Comparison of ENCODE assay signal across 18 cellular contexts in the genomic region with DNA sequence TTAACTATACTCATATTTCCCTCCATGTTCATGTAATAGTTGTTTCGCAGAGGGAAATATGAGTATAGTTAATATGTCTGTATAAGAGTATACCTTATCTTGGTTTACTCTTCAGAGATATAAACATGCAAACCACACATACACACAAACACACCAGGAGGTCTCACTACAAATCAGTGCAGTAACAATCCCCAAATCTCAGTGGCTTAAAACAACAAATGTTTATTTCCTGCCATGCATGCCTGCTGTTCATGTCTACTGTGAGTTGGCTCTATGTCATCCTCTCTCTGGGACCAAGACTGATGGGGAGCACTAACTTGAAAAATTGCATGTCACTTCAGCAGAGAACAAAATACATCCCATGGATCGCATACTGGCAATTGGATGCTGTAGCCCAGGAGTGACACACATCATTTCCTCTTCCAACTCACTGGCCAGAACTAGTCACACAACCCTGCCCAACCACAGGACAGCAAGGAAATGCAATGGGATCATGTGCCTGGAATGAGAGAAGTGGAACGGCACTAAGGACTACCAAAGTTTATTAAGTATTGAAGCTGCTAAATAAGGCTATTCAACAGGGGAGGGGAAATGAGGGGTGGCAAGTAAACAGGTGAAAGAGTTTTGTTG.
DNase-seq lines count a peak whose midpoint lies in the region; ATAC-seq, FAIRE-seq and TF ChIP-seq lines count a peak whose summit lies in the region.
"Had no signal": no experiment of that assay in that cellular context is flagged by ENCODE, and none has a peak within 500 bp of the region (broad histone marks: within the 10 kb centered on the region; RNA-seq: fewer than 3 reads in every experiment).

No MANE protein-coding gene starts in this region.

- TF ChIP-seq CTCF in HEK293 (tag by site-specific recombination; IDR thresholded peaks at IDR 0.05) (no peak), H1 (IDR thresholded peaks at IDR 0.05; ENCODE audit: control extremely low read depth in 1 of 3, insufficient read depth in 1 of 3, low read depth in 1 of 3, low read length in 3 of 3) (no peak)

- H3K9me3 Mint-ChIP-seq in effector memory CD8-positive, alpha-beta T cell = no peaks in the 10 kb centered on the region
- H3K9me3 Mint-ChIP-seq: CD4-positive, alpha-beta T cell; H9 had no signal

- no peak overlapping the region for H3K23ac ChIP-seq in H1 (ENCODE audit: insufficient read length)
- no peak overlapping the region for H3K23ac ChIP-seq in neuronal stem cell (ENCODE audit: low read depth, low read length, poor library complexity)

- no peaks in the 10 kb centered on the region for H3K23me2 ChIP-seq in H1 (ENCODE audit: low read depth, low read length)

- no peak overlapping the region for H2BK12ac ChIP-seq in H1 (ENCODE audit: low read depth, low read length)
- no peak overlapping the region for H2BK12ac ChIP-seq in neuronal stem cell (ENCODE audit: low read length)

- no peak overlapping the region for H3K4ac ChIP-seq in H1 (replicated peaks; ENCODE audit: insufficient read length, low read depth, low read length)
- H3K4ac ChIP-seq in neuronal stem cell (ENCODE audit: low read length) = no peak overlapping the region

- H4K8ac ChIP-seq in H1 (ENCODE audit: extremely low read depth, insufficient read depth, low read length) (no peak overlapping the region), neuronal stem cell (ENCODE audit: low read depth, low read length) (peak overlapping the region; percentile 43)

- WGBS in H1 (ENCODE audit: extremely low coverage in 1 of 2, insufficient coverage in 1 of 2, insufficient read length in 1 of 2, insufficient replicate concordance in 2 of 2, low coverage in 1 of 2, low lambda C conversion rate in 2 of 2, missing lambda C conversion rate in 1 of 2), 2 experiments = 96% methylated on average over 3 of the region's 3 CpGs; no CpG with 5 or more reads in 1 of the 2 experiments
- no CpG with 5 or more reads among the region's 3 CpGs for WGBS in neuronal stem cell (ENCODE audit: extremely low coverage in 2 of 2, insufficient read length in 2 of 2, insufficient replicate concordance in 1 of 2), 2 donors

- H2BK120ac ChIP-seq in H1 (replicated peaks; ENCODE audit: low read depth, low read length) = no peak overlapping the region
- no peak overlapping the region for H2BK120ac ChIP-seq in neuronal stem cell (ENCODE audit: low read depth, low read length)

- no peak for TF ChIP-seq RAD21 in H1 (IDR thresholded peaks at IDR 0.05 in 1 of 2, conservative IDR thresholded peaks at IDR 0.05 in 1 of 2; ENCODE audit: low read depth in 2 of 2, low read length in 2 of 2)

- no peaks in the 10 kb centered on the region for H3K36me3 Mint-ChIP-seq in effector memory CD8-positive, alpha-beta T cell (ENCODE audit: insufficient read depth)

- H3K27ac ChIP-seq in HEK293 (ENCODE audit: extremely low read depth, low read depth, low read length) (no peak overlapping the region), H1 (ENCODE audit: low read depth, low read length) (no peak overlapping the region), neuronal stem cell (replicated peaks; ENCODE audit: low read length) (no peak overlapping the region)

- no peak for TF ChIP-seq POLR2A in H1 (IDR thresholded peaks at IDR 0.05; ENCODE audit: control extremely low read depth in 1 of 2, low read depth in 2 of 2, low read length in 2 of 2)

- no peak overlapping the region for H3K56ac ChIP-seq in H1 (replicated peaks; ENCODE audit: insufficient read length, low read depth, low read length)

- H3K4me2 ChIP-seq in H1 (ENCODE audit: insufficient read depth in 1 of 2, low read depth in 2 of 2, low read length in 2 of 2) = no peak overlapping the region
- H3K4me2 ChIP-seq in neuronal stem cell (ENCODE audit: insufficient read depth, low read length, poor library complexity, severe bottlenecking) = no peak overlapping the region

- no peaks in the 10 kb centered on the region for H3K79me2 ChIP-seq in H1 (ENCODE audit: control insufficient read depth in 1 of 2, insufficient read depth in 2 of 2, low read length in 2 of 2)

- H2BK5ac ChIP-seq in H1 (ENCODE audit: low read depth, low read length) (no peak overlapping the region), neuronal stem cell (ENCODE audit: low read length) (no peak overlapping the region)

- H3K9me3 ChIP-seq in HEK293 (ENCODE audit: control insufficient read depth, insufficient read depth, low read depth, low read length) = no peaks in the 10 kb centered on the region
- no peaks in the 10 kb centered on the region for H3K9me3 ChIP-seq in H1 (ENCODE audit: insufficient read depth in 2 of 2, low read depth in 1 of 2, low read length in 1 of 2)
- no peaks in the 10 kb centered on the region for H3K9me3 ChIP-seq in neuronal stem cell (replicated peaks in 1 of 2; ENCODE audit: control insufficient read depth in 2 of 2, insufficient read depth in 1 of 2, low read depth in 1 of 2, low read length in 2 of 2)

- H2AK5ac ChIP-seq in H1 (ENCODE audit: low read depth, low read length) (no peak overlapping the region), neuronal stem cell (ENCODE audit: low read depth, low read length) (no peak overlapping the region)

- H2BK15ac ChIP-seq in H1 (ENCODE audit: low read length) (no peak overlapping the region), neuronal stem cell (ENCODE audit: low read length) (no peak overlapping the region)

- no peaks in the 10 kb centered on the region for H3K27me3 Mint-ChIP-seq in effector memory CD8-positive, alpha-beta T cell
- H3K27me3 Mint-ChIP-seq: CD4-positive, alpha-beta T cell had no signal

- no peak for FAIRE-seq in H1 (lab: Jason Lieb, UNC)
- FAIRE-seq: A204.1, G401.6, GM12892 had no signal

- H3K18ac ChIP-seq in H1 (ENCODE audit: extremely low read depth, low read length) (no peak overlapping the region), neuronal stem cell (ENCODE audit: low read length) (no peak overlapping the region)

- H3K9ac ChIP-seq in H1 (replicated peaks in 1 of 4; ENCODE audit: extremely low read depth in 1 of 4, low read depth in 3 of 4, low read length in 3 of 4) (no peak overlapping the region), neuronal stem cell (ENCODE audit: low read depth, low read length, poor library complexity) (no peak overlapping the region)

- no peaks in the 10 kb centered on the region for H3K4me1 ChIP-seq in HEK293 (ENCODE audit: control insufficient read depth, insufficient read depth, low read length)
- H3K4me1 ChIP-seq in H1 (replicated peaks in 1 of 4; ENCODE audit: control insufficient read depth in 3 of 4, insufficient read depth in 4 of 4, low read length in 3 of 4) = no peaks in the 10 kb centered on the region; a peak in 1 of 7 replicates
- H3K4me1 ChIP-seq in neuronal stem cell (ENCODE audit: control insufficient read depth in 2 of 2, insufficient read depth in 1 of 2, low read depth in 1 of 2, low read length in 2 of 2) = peaks cover 0 to 1% of the 10 kb centered on the region in 2 donors

- no peak overlapping the region for H4K91ac ChIP-seq in H1 (replicated peaks; ENCODE audit: insufficient read length, low read length)
- H4K91ac ChIP-seq in neuronal stem cell (ENCODE audit: low read depth, low read length, poor library complexity) = no peak overlapping the region

- no peak for TF ChIP-seq EP300 in H1 (IDR thresholded peaks at IDR 0.05; ENCODE audit: borderline replicate concordance in 1 of 2, low read depth in 2 of 2, low read length in 2 of 2)

- H3K27ac Mint-ChIP-seq in effector memory CD8-positive, alpha-beta T cell = no peak overlapping the region
- H3K27ac Mint-ChIP-seq: B cell; CD4-positive, alpha-beta T cell had no signal

- H3K79me1 ChIP-seq in H1 (ENCODE audit: low read depth, low read length) = no peaks in the 10 kb centered on the region
- no peaks in the 10 kb centered on the region for H3K79me1 ChIP-seq in neuronal stem cell (ENCODE audit: low read depth, low read length)

- POLR2A ChIA-PET in HEK293 (lab: Yijun Ruan, JAX) = no interaction called here
- POLR2A ChIA-PET in H1 (lab: Charles Lee; ENCODE audit: partially characterized antibody) = no interaction called here

- H3K36me3 ChIP-seq in HEK293 (ENCODE audit: control insufficient read depth in 2 of 2, insufficient read depth in 1 of 2, low read length in 2 of 2) (no peaks in the 10 kb centered on the region), H1 (ENCODE audit: control insufficient read depth in 2 of 4, insufficient read depth in 4 of 4, low read length in 3 of 4) (no peaks in the 10 kb centered on the region), neuronal stem cell (replicated peaks in 1 of 2; ENCODE audit: control insufficient read depth in 2 of 2, insufficient read depth in 2 of 2, low read length in 2 of 2) (no peaks in the 10 kb centered on the region)

- peak; percentile 44 for DNase-seq in RKO (ENCODE audit: low spot score)
- DNase-seq in H1 (ENCODE audit: low read depth in 1 of 2, low spot score in 2 of 2) = no peak
- no peak for DNase-seq in neuronal stem cell (ENCODE audit: low spot score)
- DNase-seq in NCI-H2029 treated with DMSO at 0.1 percent for 48 hours (lab: John Stamatoyannopoulos, UW) = no peak
- no peak for DNase-seq in effector memory CD8-positive, alpha-beta T cell
- DNase-seq: C1 segment of cervical spinal cord; Calu3; CD4-positive, alpha-beta T cell; DMS 273 treated with DMSO at 0.1 percent for 48 hours; DMS79 treated with DMSO at 0.1 percent for 48 hours; EL; H9 had no signal

- no peak overlapping the region for H3K4me3 Mint-ChIP-seq in effector memory CD8-positive, alpha-beta T cell
- H3K4me3 Mint-ChIP-seq: B cell; CD4-positive, alpha-beta T cell; H9 had no signal

- H2AFZ ChIP-seq in H1 (ENCODE audit: low read length) (0 out of 2 replicates have a peak overlapping the region, but pooled peaks have one; percentile 23), neuronal stem cell (ENCODE audit: low read length) (no peak overlapping the region)

- H4K5ac ChIP-seq in H1 (ENCODE audit: insufficient read length, low read depth, low read length) = no peak overlapping the region

- H3K4me3 ChIP-seq in HEK293 (ENCODE audit: low read depth, low read length) = no peak overlapping the region
- H3K4me3 ChIP-seq in H1 (ENCODE audit: extremely low read depth in 1 of 4, insufficient read depth in 2 of 4, low read depth in 3 of 4, low read length in 4 of 4) = no peak overlapping the region
- no peak overlapping the region for H3K4me3 ChIP-seq in neuronal stem cell (ENCODE audit: low read length in 2 of 2)

- H2BK20ac ChIP-seq in H1 (ENCODE audit: low read length) = no peak overlapping the region

- CTCF ChIA-PET in HEK293 (lab: Yijun Ruan, JAX) (interaction anchor here (0.6 to 1.2 kb wide), 4 partner anchors 12 to 431 kb away, joined by 3 to 4 read pairs (median 3); no protein-coding TSS in a partner anchor), H1 (lab: Charles Lee; ENCODE audit: partially characterized antibody) (interaction anchor here (2.6 kb wide), 1 partner anchor 431 kb away, joined by 8 read pairs; no protein-coding TSS in a partner anchor)

- ATAC-seq in GM18858 (IDR thresholded peaks at IDR 0.05; ENCODE audit: unreplicated experiment) = no peak
- no peak for ATAC-seq in effector memory CD8-positive, alpha-beta T cell (replicated peaks)

- no peaks in the 10 kb centered on the region for H3K4me1 Mint-ChIP-seq in effector memory CD8-positive, alpha-beta T cell (ENCODE audit: low read depth in 2 of 2)
- H3K4me1 Mint-ChIP-seq: B cell had no signal

- no peaks in the 10 kb centered on the region for H4K20me1 ChIP-seq in H1 (replicated peaks in 1 of 2; ENCODE audit: control insufficient read depth in 1 of 2, insufficient read depth in 2 of 2, low read length in 2 of 2)

- no peaks in the 10 kb centered on the region; a peak in 1 of 7 replicates for H3K27me3 ChIP-seq in H1 (replicated peaks in 1 of 4; ENCODE audit: control insufficient read depth in 3 of 4, extremely low read depth in 1 of 4, insufficient read depth in 3 of 4, low read length in 3 of 4)
- peaks cover 0 to 3% (median 0%) of the 10 kb centered on the region in 3 experiments for H3K27me3 ChIP-seq in neuronal stem cell (ENCODE audit: control insufficient read depth in 3 of 3, insufficient read depth in 3 of 3, low read depth in 1 of 3, low read length in 3 of 3)

- H3K14ac ChIP-seq in H1 (ENCODE audit: insufficient read length) (no peak overlapping the region), neuronal stem cell (ENCODE audit: low read length) (no peak overlapping the region)
